8 cellular contexts compared by ENCODE assay signal in the genomic region with DNA sequence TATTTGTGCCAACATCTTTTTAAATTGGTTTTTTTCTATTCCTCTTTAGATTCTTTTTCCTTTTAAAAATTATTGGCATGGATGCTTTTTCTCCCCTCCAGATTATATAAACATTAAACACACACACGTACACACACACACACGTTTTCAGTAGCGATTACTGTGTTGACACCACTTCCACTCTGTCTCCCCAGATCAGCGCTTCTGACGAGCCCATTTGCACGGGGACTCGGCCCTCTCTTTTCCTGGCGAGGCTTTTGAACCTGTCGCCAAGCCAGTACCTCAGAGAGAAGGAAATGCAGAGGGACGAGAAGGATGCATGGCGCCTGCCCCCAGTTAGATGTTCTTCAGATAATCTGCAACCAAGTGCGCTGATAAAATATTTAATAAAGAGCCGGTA. TPM values are rescaled to one million over a fixed set of nuclear protein-coding genes. Genes with fewer than 3 reads are reported as not detected.
A peak's percentile ranks its signal among the peaks of the same experiment; 100 is the strongest.
DNase-seq lines count a peak whose midpoint lies in the region; ATAC-seq, FAIRE-seq and TF ChIP-seq lines count a peak whose summit lies in the region.

No MANE protein-coding gene starts in this region.

- H3K4me2 ChIP-seq in Karpas-422 (ENCODE audit: low read depth, low read length, poor library complexity, severe bottlenecking), result peak overlapping the region; percentile 22
- peak overlapping the region; percentile 91 for H3K4me2 ChIP-seq in astrocyte (ENCODE audit: low read length)

- no peak overlapping the region for H3K27ac ChIP-seq in CD4-positive, alpha-beta memory T cell (ENCODE audit: low read depth, low read length)
- H3K27ac ChIP-seq in Karpas-422 (ENCODE audit: low read length), result no peak overlapping the region
- no peak overlapping the region for H3K27ac ChIP-seq in astrocyte (ENCODE audit: low read depth, low read length)

- CTCF ChIA-PET in CD4-positive, alpha-beta memory T cell (lab: Charles Lee; ENCODE audit: partially characterized antibody), result interaction anchor here (1.4 kb wide), 1 partner anchor 13 kb away, joined by 3 read pairs; no protein-coding TSS in a partner anchor

- peak overlapping the region; percentile 49 to 89 (median 76) for H3K4me3 Mint-ChIP-seq in CD4-positive, alpha-beta memory T cell
- H3K4me3 Mint-ChIP-seq in astrocyte (ENCODE audit: unreplicated experiment), result peak overlapping the region; percentile 74

- peaks cover 40 to 53% (median 46%) of the 10 kb centered on the region in 4 donors for H3K4me1 Mint-ChIP-seq in CD4-positive, alpha-beta memory T cell
- peaks cover 10% of the 10 kb centered on the region for H3K4me1 Mint-ChIP-seq in astrocyte (ENCODE audit: low read depth, unreplicated experiment)

- FAIRE-seq in astrocyte (lab: Jason Lieb, UNC), result no peak

- DNase-seq in CD4-positive, alpha-beta memory T cell, result peak in 2 of 5 donors; percentile 15 to 18
- DNase-seq in Karpas-422 (no peak), astrocyte (ENCODE audit: low read depth) (no peak), NCI-H1694 treated with DMSO at 0.1 percent for 48 hours (lab: John Stamatoyannopoulos, UW) (no peak), activated gamma-delta T cell (lab: John Stamatoyannopoulos, UW) (no peak), HAP-1 (ENCODE audit: low spot score in 2 of 2) (no peak)

- no peaks in the 10 kb centered on the region for H3K9me3 Mint-ChIP-seq in CD4-positive, alpha-beta memory T cell
- H3K9me3 Mint-ChIP-seq in astrocyte (ENCODE audit: unreplicated experiment), result no peaks in the 10 kb centered on the region

- H2AFZ ChIP-seq in Karpas-422 (ENCODE audit: low read length) (no peak overlapping the region), astrocyte (ENCODE audit: low read depth, low read length) (no peak overlapping the region)

- H3K9me2 ChIP-seq in Karpas-422 (replicated peaks; ENCODE audit: insufficient read depth, low read length), result no peaks in the 10 kb centered on the region

- POLR2A ChIA-PET in CD4-positive, alpha-beta memory T cell (lab: Charles Lee; ENCODE audit: partially characterized antibody), result no interaction called here

- H3K27ac Mint-ChIP-seq in CD4-positive, alpha-beta memory T cell, result peak overlapping the region in 2 of 7 donors; percentile 5 to 45
- H3K27ac Mint-ChIP-seq in astrocyte (ENCODE audit: unreplicated experiment), result no peak overlapping the region

- H3K9ac ChIP-seq in Karpas-422 (ENCODE audit: low read length) (no peak overlapping the region), astrocyte (ENCODE audit: low read length) (no peak overlapping the region), mucosa of stomach (ENCODE audit: low read length) (no peak overlapping the region)

- H3K9me3 ChIP-seq in CD4-positive, alpha-beta memory T cell (ENCODE audit: control insufficient read depth in 1 of 2, low read length in 2 of 2), result no peaks in the 10 kb centered on the region
- H3K9me3 ChIP-seq in Karpas-422 (ENCODE audit: low read length), result no peaks in the 10 kb centered on the region
- H3K9me3 ChIP-seq in astrocyte (ENCODE audit: insufficient read depth, low read depth, low read length), result no peaks in the 10 kb centered on the region
- no peaks in the 10 kb centered on the region for H3K9me3 ChIP-seq in mucosa of stomach (ENCODE audit: control insufficient read depth, low read length)
- H3K9me3 ChIP-seq in HAP-1, result no peaks in the 10 kb centered on the region

- peak overlapping the region; percentile 19 to 34 for H3K4me3 ChIP-seq in CD4-positive, alpha-beta memory T cell (ENCODE audit: low read length in 2 of 2)
- H3K4me3 ChIP-seq in Karpas-422 (ENCODE audit: low read length) (no peak overlapping the region), astrocyte (ENCODE audit: insufficient read depth, low read depth, low read length) (peak overlapping the region; percentile 51), mucosa of stomach (ENCODE audit: low read length) (peak overlapping the region; percentile 19), HAP-1 (no peak overlapping the region)

- intact Hi-C loops in CD4-positive, alpha-beta memory T cell (cut with micrococcal nuclease), result loop anchor here (5.0 to 10.0 kb wide), 2 partner anchors 108 to 540 kb away; a partner anchor contains a TSS

- peaks cover 47 to 50% of the 10 kb centered on the region in 2 donors for H3K27me3 Mint-ChIP-seq in CD4-positive, alpha-beta memory T cell
- peaks cover 48% of the 10 kb centered on the region for H3K27me3 Mint-ChIP-seq in astrocyte (ENCODE audit: low read depth, unreplicated experiment)

- H3K36me3 Mint-ChIP-seq in CD4-positive, alpha-beta memory T cell, result peaks cover 0 to 8% of the 10 kb centered on the region in 2 donors
- H3K36me3 Mint-ChIP-seq in astrocyte (ENCODE audit: low read depth, unreplicated experiment), result no peaks in the 10 kb centered on the region

- H3K79me2 ChIP-seq in Karpas-422 (ENCODE audit: low read length) (no peaks in the 10 kb centered on the region), astrocyte (ENCODE audit: insufficient read depth, low read length) (no peaks in the 10 kb centered on the region)

- H3K36me3 ChIP-seq in CD4-positive, alpha-beta memory T cell (ENCODE audit: insufficient read depth, low read length), result no peaks in the 10 kb centered on the region
- H3K36me3 ChIP-seq in Karpas-422 (ENCODE audit: insufficient read depth, low read length), result peaks cover 5% of the 10 kb centered on the region; the same call in 1 of the 2 replicates
- H3K36me3 ChIP-seq in astrocyte (ENCODE audit: insufficient read depth, low read length), result peaks cover 4% of the 10 kb centered on the region
- no peaks in the 10 kb centered on the region for H3K36me3 ChIP-seq in mucosa of stomach (ENCODE audit: control insufficient read depth, insufficient read depth, low read length)
- peaks cover 3% of the 10 kb centered on the region; the same call in 1 of the 2 replicates for H3K36me3 ChIP-seq in HAP-1 (replicated peaks)

- H3K4me1 ChIP-seq in CD4-positive, alpha-beta memory T cell (ENCODE audit: insufficient read depth, low read length), result peaks cover 54% of the 10 kb centered on the region
- H3K4me1 ChIP-seq in Karpas-422 (ENCODE audit: low read length) (peaks cover 11% of the 10 kb centered on the region), astrocyte (ENCODE audit: insufficient read depth, low read length) (peaks cover 16% of the 10 kb centered on the region), mucosa of stomach (ENCODE audit: control insufficient read depth, insufficient read depth, low read length) (peaks cover 12% of the 10 kb centered on the region), HAP-1 (peaks cover 30% of the 10 kb centered on the region)

- H4K20me1 ChIP-seq in Karpas-422 (ENCODE audit: insufficient read depth, low read depth, low read length) (no peaks in the 10 kb centered on the region), astrocyte (ENCODE audit: insufficient read depth, low read length) (peaks cover 45% of the 10 kb centered on the region)

- peak; percentile 25 for ATAC-seq in GM19328 (IDR thresholded peaks at IDR 0.05; ENCODE audit: unreplicated experiment)

- H3K27me3 ChIP-seq in CD4-positive, alpha-beta memory T cell (ENCODE audit: insufficient read depth, low read length), result peaks cover 56% of the 10 kb centered on the region
- H3K27me3 ChIP-seq in Karpas-422 (ENCODE audit: low read length) (no peaks in the 10 kb centered on the region), astrocyte (ENCODE audit: insufficient read depth, low read length) (peaks cover 54% of the 10 kb centered on the region), mucosa of stomach (ENCODE audit: control insufficient read depth, insufficient read depth, low read length) (peaks cover 63% of the 10 kb centered on the region), HAP-1 (ENCODE audit: low read depth) (no peaks in the 10 kb centered on the region)

- in situ Hi-C loops in HAP-1 (cut with MboI; ENCODE audit: low sequenced_read_pairs), result no loop called here

- no peak for TF ChIP-seq CTCF in astrocyte (IDR thresholded peaks at IDR 0.05; ENCODE audit: insufficient read depth, low read depth, low read length)

RNA-seq across cellular contexts. Expression of a gene that starts 1.1 kb away (rescaled TPM):
- not detected for total RNA-seq in CD4-positive, alpha-beta memory T cell
- not detected for polyA plus RNA-seq in CD4-positive, alpha-beta memory T cell
- 0.15 TPM in 1 of 2 replicates, not detected in the other for total RNA-seq in Karpas-422 (2014; rRNA removed; shearing (Covaris generic); ENCODE audit: low replicate concordance)
- not detected in 2 replicates for total RNA-seq in astrocyte

Comparison
In these comparisons a context has a peak if more than half of its experiments do, and no peak if none do; other contexts are left out.
1. H3K4me3 ChIP-seq: peak in CD4-positive, alpha-beta memory T cell (2 of 2), astrocyte (single experiment) and mucosa of stomach (single experiment); none in Karpas-422 (single experiment) and HAP-1 (single experiment).